15 cellular contexts compared by ENCODE assay signal in genomic region chrX:104108955-104109354, GRCh38.
"Had no signal": no experiment of that assay in that cellular context is flagged by ENCODE, and none has a peak within 500 bp of the region (broad histone marks: within the 10 kb centered on the region; RNA-seq: fewer than 3 reads in every experiment).

No MANE protein-coding gene starts in this region.

- H3K36me3 ChIP-seq: lower lobe of right lung, right atrium auricular region had no signal

- H3K9me3 Mint-ChIP-seq: activated B cell treated with CpG ODN at 0.5 μM for 24 hours; activated naive CD4-positive, alpha-beta T cell treated with anti-CD3 and anti-CD28 coated beads for 36 hours; naive thymus-derived CD4-positive, alpha-beta T cell had no signal

- H3K36me3 Mint-ChIP-seq: brain; naive thymus-derived CD4-positive, alpha-beta T cell had no signal

- H3K4me3 ChIP-seq: lower lobe of right lung, right atrium auricular region, skin epidermis had no signal

- H3K4me1 ChIP-seq: right atrium auricular region had no signal

- ATAC-seq: lower lobe of right lung; naive thymus-derived CD4-positive, alpha-beta T cell had no signal

- H3K27me3 ChIP-seq: right atrium auricular region had no signal

- H3K27ac ChIP-seq: lower lobe of right lung, right atrium auricular region had no signal

- H3K27me3 Mint-ChIP-seq: activated B cell treated with CpG ODN at 0.5 μM for 24 hours had no signal

- H3K9me3 ChIP-seq: lower lobe of right lung, right atrium auricular region had no signal

- DNase-seq: activated B cell treated with CpG ODN at 0.5 μM for 24 hours; activated CD8-positive, alpha-beta memory T cell treated with anti-CD3 and anti-CD28 coated beads, Interleukin-2, amount 50 U/mL, for 48 hours; activated naive CD4-positive, alpha-beta T cell treated with anti-CD3 and anti-CD28 coated beads for 36 hours; amygdala; effector memory CD4-positive, alpha-beta T cell; hippocampal formation; lower lobe of right lung; midbrain; naive thymus-derived CD4-positive, alpha-beta T cell; nucleus accumbens; T-helper 2 cell; trophoblast cell had no signal

- H3K27ac Mint-ChIP-seq: activated B cell treated with CpG ODN at 0.5 μM for 24 hours; activated naive CD4-positive, alpha-beta T cell treated with anti-CD3 and anti-CD28 coated beads for 36 hours; brain had no signal

- H3K4me3 Mint-ChIP-seq: activated B cell treated with CpG ODN at 0.5 μM for 24 hours; activated naive CD4-positive, alpha-beta T cell treated with anti-CD3 and anti-CD28 coated beads for 36 hours; naive thymus-derived CD4-positive, alpha-beta T cell had no signal
